In genomic region chr7:47578581-47579270, GRCh38 we compare ENCODE assay signal across 9 cellular contexts. TPM values are rescaled to one million over a fixed set of nuclear protein-coding genes. Genes with fewer than 3 reads are reported as not detected.
DNase-seq lines count a peak whose midpoint lies in the region; ATAC-seq and TF ChIP-seq lines count a peak whose summit lies in the region.
"Had no signal": no experiment of that assay in that cellular context is flagged by ENCODE, and none has a peak within 500 bp of the region (broad histone marks: within the 10 kb centered on the region; RNA-seq: fewer than 3 reads in every experiment).

No MANE protein-coding gene starts in this region.

- H3K4me3 Mint-ChIP-seq in CD14-positive monocyte, result peak overlapping the region; percentile 63 to 92

- H3K27ac Mint-ChIP-seq in CD14-positive monocyte, result peak overlapping the region; percentile 77 to 92 (median 83)

- peaks cover 2 to 6% (median 6%) of the 10 kb centered on the region in 3 donors for H3K27me3 Mint-ChIP-seq in CD14-positive monocyte (ENCODE audit: low read depth in 3 of 3)

- no peak for DNase-seq in CD14-positive monocyte (ENCODE audit: low spot score)
- DNase-seq in RWPE2 (ENCODE audit: low spot score), result no peak
- peak; percentile 56 for DNase-seq in fibroblast of gingiva (ENCODE audit: low read depth)
- no peak for DNase-seq in sigmoid colon
- DNase-seq in AG08396 (ENCODE audit: low spot score), result no peak
- no peak for DNase-seq in D341Med (ENCODE audit: low spot score)
- no peak for DNase-seq in activated effector memory CD4-positive, alpha-beta T cell treated with Interleukin-2 at 50 U/mL for 16 hours
- no peak for DNase-seq in GM13976 (ENCODE audit: low spot score)
- DNase-seq: SJCRH30 had no signal

- TF ChIP-seq EP300 in sigmoid colon (IDR thresholded peaks at IDR 0.05), result no peak

- no peaks in the 10 kb centered on the region for H3K9me3 ChIP-seq in RWPE2 (ENCODE audit: severe bottlenecking)
- no peaks in the 10 kb centered on the region for H3K9me3 ChIP-seq in sigmoid colon
- H3K9me3 ChIP-seq: SJCRH30 had no signal

- in situ Hi-C loops in GM13976 (cut with MboI; ENCODE audit: low sequenced_read_pairs, unreplicated experiment), result no loop called here

- peak; percentile 46 for ATAC-seq in RWPE2 (ENCODE audit: low read depth)

- H3K9me3 Mint-ChIP-seq in CD14-positive monocyte, result no peaks in the 10 kb centered on the region

- H3K4me3 ChIP-seq in RWPE2 (ENCODE audit: severe bottlenecking), result no peak overlapping the region
- H3K4me3 ChIP-seq in sigmoid colon, result no peak overlapping the region
- H3K4me3 ChIP-seq: SJCRH30 had no signal

- peaks cover 11 to 17% of the 10 kb centered on the region in 2 donors for H3K36me3 Mint-ChIP-seq in CD14-positive monocyte

- peak overlapping the region; percentile 88 for H3K27ac ChIP-seq in RWPE2 (ENCODE audit: poor library complexity, severe bottlenecking)
- peak overlapping the region; percentile 80 to 88 (median 86) for H3K27ac ChIP-seq in sigmoid colon
- H3K27ac ChIP-seq: SJCRH30 had no signal

- H3K36me3 ChIP-seq in RWPE2 (ENCODE audit: low read depth) (peaks cover 24% of the 10 kb centered on the region), sigmoid colon (no peaks in the 10 kb centered on the region)
- H3K36me3 ChIP-seq: SJCRH30 had no signal

- H3K4me1 Mint-ChIP-seq in CD14-positive monocyte, result peaks cover 89% of the 10 kb centered on the region

- H3K27me3 ChIP-seq in RWPE2 (ENCODE audit: insufficient read depth, poor library complexity, severe bottlenecking) (no peaks in the 10 kb centered on the region), sigmoid colon (no peaks in the 10 kb centered on the region)
- H3K27me3 ChIP-seq: SJCRH30 had no signal

- TF ChIP-seq CTCF in CD14-positive monocyte (IDR thresholded peaks at IDR 0.05), result no peak
- no peak for TF ChIP-seq CTCF in RWPE2 (IDR thresholded peaks at IDR 0.05; ENCODE audit: poor library complexity, severe bottlenecking)
- no peak for TF ChIP-seq CTCF in sigmoid colon (IDR thresholded peaks at IDR 0.05)
- no peak for TF ChIP-seq CTCF in GM13976 (IDR thresholded peaks at IDR 0.05; ENCODE audit: borderline replicate concordance, control extremely low read depth, extremely low read depth, insufficient read depth, missing control alignments)

- H3K4me1 ChIP-seq in RWPE2 (ENCODE audit: insufficient read depth, poor library complexity, severe bottlenecking) (peaks cover 58% of the 10 kb centered on the region), sigmoid colon (peaks cover 0 to 87% (median 75%) of the 10 kb centered on the region in 4 donors)

- intact Hi-C loops in CD14-positive monocyte (cut with micrococcal nuclease) (loop anchor here (10.0 kb wide), 2 partner anchors 94 to 516 kb away; no protein-coding TSS in a partner anchor), sigmoid colon (cut with DNase I) (loop anchor here (5.0 to 10.0 kb wide), 4 partner anchors 56 to 209 kb away; no protein-coding TSS in a partner anchor)

- 46 to 79% methylated on average over 18 of the region's 18 CpGs for WGBS in sigmoid colon, 2 donors

- TF ChIP-seq POLR2A in sigmoid colon (IDR thresholded peaks at IDR 0.05), result no peak

RNA-seq across cellular contexts. Expression of gene TNS3, which starts 3.2 kb away (rescaled TPM):
- polyA plus RNA-seq in CD14-positive monocyte, result 1 to 10 TPM; 5.2 to 7.9 TPM
- 10 to 100 TPM; 17.8 to 43.8 (median 28.2) TPM for total RNA-seq in sigmoid colon
- 10 to 100 TPM; 17.4 to 29.6 (median 28.8) TPM for polyA plus RNA-seq in sigmoid colon
